ENCODE assay signal across 13 cellular contexts in the genomic region with DNA sequence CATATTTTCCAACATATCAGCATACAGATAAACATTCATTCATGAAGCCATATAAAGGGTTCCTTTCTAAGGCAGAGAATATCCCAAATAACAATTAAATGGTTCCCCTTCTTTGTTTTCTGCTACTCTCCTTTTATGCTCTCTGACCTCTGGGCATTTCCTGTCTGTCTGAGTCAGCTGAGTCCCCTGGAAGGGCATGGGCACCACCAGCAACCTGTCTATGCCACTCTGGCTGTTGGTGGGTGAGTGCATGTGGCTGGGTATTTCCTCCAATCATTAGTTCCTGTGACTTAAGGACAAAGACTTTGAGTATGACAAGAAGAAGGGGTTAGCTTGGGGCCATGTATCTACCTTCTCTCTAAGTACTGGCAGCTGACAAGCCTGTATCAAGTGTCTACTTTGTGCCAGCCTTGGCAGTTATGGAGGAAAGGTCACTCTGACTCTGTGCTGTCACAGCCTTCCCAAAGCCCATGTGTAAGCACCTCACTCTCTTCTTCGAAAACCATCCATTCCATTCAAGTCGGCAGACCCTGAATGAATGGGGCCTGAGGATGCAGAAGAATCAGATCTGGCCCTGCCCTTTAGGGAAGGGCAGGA.
DNase-seq lines count a peak whose midpoint lies in the region; ATAC-seq, FAIRE-seq and TF ChIP-seq lines count a peak whose summit lies in the region.
"Had no signal": no experiment of that assay in that cellular context is flagged by ENCODE, and none has a peak within 500 bp of the region (broad histone marks: within the 10 kb centered on the region; RNA-seq: fewer than 3 reads in every experiment).

No MANE protein-coding gene starts in this region.

- no peak overlapping the region for H3K18ac ChIP-seq in neuronal stem cell (ENCODE audit: low read length)

- no peak overlapping the region for H4K91ac ChIP-seq in neuronal stem cell (ENCODE audit: low read depth, low read length, poor library complexity)

- H2BK120ac ChIP-seq in neuronal stem cell (ENCODE audit: low read depth, low read length): no peak overlapping the region

- dilution Hi-C loops in endothelial cell of umbilical vein (cut with MboI; ENCODE audit: extremely low pct_ligation_motif_present, low sequenced_read_pairs): no loop called here

- DNase-seq in Right ventricle myocardium superior (no peak), cardiac septum (ENCODE audit: low spot score) (no peak), endothelial cell of umbilical vein (ENCODE audit: low read depth, low spot score) (peak; percentile 23), neuronal stem cell (ENCODE audit: low spot score) (no peak), H4 (ENCODE audit: low spot score) (no peak), nephron progenitor cell (no peak), lower leg skin (ENCODE audit: low spot score in 2 of 2) (no peak)
- DNase-seq: KG1, MG63, NCI-H1092, NCI-H524 had no signal

- no peaks in the 10 kb centered on the region for H3K36me3 ChIP-seq in endothelial cell of umbilical vein (ENCODE audit: control insufficient read depth in 2 of 2, extremely low read depth in 1 of 2, insufficient read depth in 2 of 2, low read length in 2 of 2)
- H3K36me3 ChIP-seq in neuronal stem cell (replicated peaks in 1 of 2; ENCODE audit: control insufficient read depth in 2 of 2, insufficient read depth in 2 of 2, low read length in 2 of 2): peaks cover 0 to 10% of the 10 kb centered on the region in 2 donors

- ATAC-seq in Right ventricle myocardium superior (ENCODE audit: poor library complexity): peak; percentile 83

- H3K9ac ChIP-seq in endothelial cell of umbilical vein (replicated peaks; ENCODE audit: extremely low read depth, insufficient read depth, low read length) (no peak overlapping the region), neuronal stem cell (ENCODE audit: low read depth, low read length, poor library complexity) (no peak overlapping the region)

- CTCF ChIA-PET in endothelial cell of umbilical vein (lab: Charles Lee): no interaction called here

- WGBS in neuronal stem cell (ENCODE audit: extremely low coverage in 2 of 2, insufficient read length in 2 of 2, insufficient replicate concordance in 1 of 2), 2 donors: no CpG with 5 or more reads among the region's 2 CpGs
- 90 to 93% methylated on average over 2 of the region's 2 CpGs for WGBS in lower leg skin, 2 donors

- H3K4me1 ChIP-seq in endothelial cell of umbilical vein (ENCODE audit: control insufficient read depth, extremely low read depth, insufficient read depth, low read length) (peaks cover 13% of the 10 kb centered on the region), neuronal stem cell (ENCODE audit: control insufficient read depth in 2 of 2, insufficient read depth in 1 of 2, low read depth in 1 of 2, low read length in 2 of 2) (peaks cover 3 to 17% of the 10 kb centered on the region in 2 donors)

- H3K27ac ChIP-seq in endothelial cell of umbilical vein (ENCODE audit: insufficient read depth, low read depth, low read length) (no peak overlapping the region), neuronal stem cell (replicated peaks; ENCODE audit: low read length) (no peak overlapping the region)
- H3K27ac ChIP-seq: C4-2B had no signal

- peaks cover 6% of the 10 kb centered on the region for H3K27me3 Mint-ChIP-seq in nephron progenitor cell (ENCODE audit: low read depth, poor library complexity)

- H2BK5ac ChIP-seq in neuronal stem cell (ENCODE audit: low read length): peak overlapping the region; percentile 18

- H3K27ac Mint-ChIP-seq in nephron progenitor cell: no peak overlapping the region

- H3K9me3 ChIP-seq in endothelial cell of umbilical vein (replicated peaks; ENCODE audit: control insufficient read depth, insufficient read depth, low read length) (no peaks in the 10 kb centered on the region), neuronal stem cell (replicated peaks in 1 of 2; ENCODE audit: control insufficient read depth in 2 of 2, insufficient read depth in 1 of 2, low read depth in 1 of 2, low read length in 2 of 2) (no peaks in the 10 kb centered on the region)
- H3K9me3 ChIP-seq: MG63 had no signal

- H2BK12ac ChIP-seq in neuronal stem cell (ENCODE audit: low read length): no peak overlapping the region

- H3K9me3 Mint-ChIP-seq in nephron progenitor cell: no peaks in the 10 kb centered on the region

- H3K9me1 ChIP-seq in endothelial cell of umbilical vein (replicated peaks; ENCODE audit: control insufficient read depth, extremely low read depth, insufficient read depth, low read length): no peaks in the 10 kb centered on the region

- BruUV-seq in endothelial cell of umbilical vein (replicated peaks; lab: Mats Ljungman, UMichigan): no TSS peak

- TF ChIP-seq CTCF in endothelial cell of umbilical vein (IDR thresholded peaks at IDR 0.05; ENCODE audit: extremely low read depth in 1 of 2, insufficient read depth in 1 of 2, low read depth in 1 of 2, low read length in 2 of 2) (no peak), nephron progenitor cell (IDR thresholded peaks at IDR 0.05) (no peak), lower leg skin (IDR thresholded peaks at IDR 0.05) (no peak)

- H3K23ac ChIP-seq in neuronal stem cell (ENCODE audit: low read depth, low read length, poor library complexity): no peak overlapping the region

- intact Hi-C loops in Right ventricle myocardium superior (cut with DNase I): no loop called here
- intact Hi-C loops in cardiac septum (cut with DNase I): no loop called here
- intact Hi-C loops in endothelial cell of umbilical vein (cut with micrococcal nuclease): no loop called here
- intact Hi-C loops in lower leg skin (cut with DNase I; ENCODE audit: low total_unique reads): no loop called here

- H2BK15ac ChIP-seq in neuronal stem cell (ENCODE audit: low read length): no peak overlapping the region

- H3K79me1 ChIP-seq in neuronal stem cell (ENCODE audit: low read depth, low read length): no peaks in the 10 kb centered on the region

- H3K4me3 ChIP-seq in endothelial cell of umbilical vein (replicated peaks in 1 of 3; ENCODE audit: insufficient read depth in 1 of 3, low read depth in 1 of 3, low read length in 3 of 3) (no peak overlapping the region), neuronal stem cell (ENCODE audit: low read length in 2 of 2) (no peak overlapping the region), lower leg skin (ENCODE audit: low read depth, poor library complexity, severe bottlenecking) (no peak overlapping the region)
- H3K4me3 ChIP-seq: MG63 had no signal

- H3K4me1 Mint-ChIP-seq in nephron progenitor cell: peaks cover 22% of the 10 kb centered on the region

- no peak overlapping the region for H4K8ac ChIP-seq in neuronal stem cell (ENCODE audit: low read depth, low read length)

- POLR2A ChIA-PET in endothelial cell of umbilical vein (lab: Charles Lee): no interaction called here

- peak; percentile 74 for FAIRE-seq in endothelial cell of umbilical vein (lab: Jason Lieb, UNC)
- FAIRE-seq: H1 had no signal

- peaks cover 4% of the 10 kb centered on the region for H3K36me3 Mint-ChIP-seq in nephron progenitor cell (ENCODE audit: low read depth)

- no peaks in the 10 kb centered on the region for H3K79me2 ChIP-seq in endothelial cell of umbilical vein (ENCODE audit: control insufficient read depth, insufficient read depth, low read length)

- no peak overlapping the region for H2AK5ac ChIP-seq in neuronal stem cell (ENCODE audit: low read depth, low read length)

- no peak overlapping the region for H3K4me3 Mint-ChIP-seq in nephron progenitor cell

- no peak overlapping the region for H3K14ac ChIP-seq in neuronal stem cell (ENCODE audit: low read length)

- H2AFZ ChIP-seq in endothelial cell of umbilical vein (ENCODE audit: low read depth, low read length) (no peak overlapping the region), neuronal stem cell (ENCODE audit: low read length) (no peak overlapping the region)

- H4K20me1 ChIP-seq in endothelial cell of umbilical vein (replicated peaks; ENCODE audit: control insufficient read depth, extremely low read depth, insufficient read depth, low read length): no peaks in the 10 kb centered on the region

- no peaks in the 10 kb centered on the region for H3K27me3 ChIP-seq in endothelial cell of umbilical vein (ENCODE audit: control insufficient read depth in 2 of 2, insufficient read depth in 2 of 2, low read length in 2 of 2)
- H3K27me3 ChIP-seq in neuronal stem cell (ENCODE audit: control insufficient read depth in 3 of 3, insufficient read depth in 3 of 3, low read depth in 1 of 3, low read length in 3 of 3): no peaks in the 10 kb centered on the region
- H3K27me3 ChIP-seq: MG63 had no signal

- H3K4me2 ChIP-seq in endothelial cell of umbilical vein (ENCODE audit: insufficient read depth, low read length): no peak overlapping the region
- H3K4me2 ChIP-seq in neuronal stem cell (ENCODE audit: insufficient read depth, low read length, poor library complexity, severe bottlenecking): no peak overlapping the region

- TF ChIP-seq POLR2A in endothelial cell of umbilical vein (IDR thresholded peaks at IDR 0.05; ENCODE audit: low read depth, low read length) (no peak), lower leg skin (IDR thresholded peaks at IDR 0.05) (no peak)

- no peak overlapping the region for H3K4ac ChIP-seq in neuronal stem cell (ENCODE audit: low read length)

TF ChIP-seq in endothelial cell of umbilical vein, 7 proteins besides CTCF, POLR2A, EP300 and RAD21:
- no peak for TF ChIP-seq EZH2 (IDR thresholded peaks at IDR 0.05; ENCODE audit: borderline replicate concordance, low read depth, low read length, severe bottlenecking)
- TF ChIP-seq POLR2AphosphoS5 (IDR thresholded peaks at IDR 0.05; ENCODE audit: insufficient read depth, low read depth, low read length): no peak
- no peak for TF ChIP-seq GATA2 (IDR thresholded peaks at IDR 0.05; ENCODE audit: insufficient read depth, insufficient read length, low read depth, low read length)
- TF ChIP-seq, protein P1, sequence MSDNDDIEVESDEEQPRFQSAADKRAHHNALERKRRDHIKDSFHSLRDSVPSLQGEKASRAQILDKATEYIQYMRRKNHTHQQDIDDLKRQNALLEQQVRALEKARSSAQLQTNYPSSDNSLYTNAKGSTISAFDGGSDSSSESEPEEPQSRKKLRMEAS (IDR thresholded peaks at IDR 0.05; ENCODE audit: insufficient read depth, insufficient read length): no peak
- peak; percentile 45 for TF ChIP-seq FOS (IDR thresholded peaks at IDR 0.05; ENCODE audit: borderline replicate concordance, insufficient read depth, low read length)
- TF ChIP-seq MYC (IDR thresholded peaks at IDR 0.05; ENCODE audit: low read depth, low read length): no peak
